In genomic region chr12:77224346-77224745, GRCh38 we compare ENCODE assay signal across 22 cellular contexts.
"Had no signal": no experiment of that assay in that cellular context is flagged by ENCODE, and none has a peak within 500 bp of the region (broad histone marks: within the 10 kb centered on the region; RNA-seq: fewer than 3 reads in every experiment).

No MANE protein-coding gene starts in this region.

- H3K4me1 ChIP-seq: colonic mucosa, esophagus muscularis mucosa, gastrocnemius medialis, left lung, lower lobe of right lung had no signal

- H3K27ac Mint-ChIP-seq: dendritic cell treated with granulocyte-macrophage colony-stimulating factor and Interleukin-4, amounts not matched to agents 40 ng/mL and 50 ng/mL, for 4 days; effector memory CD8-positive, alpha-beta T cell had no signal

- H3K27me3 ChIP-seq: colonic mucosa, esophagus muscularis mucosa, gastrocnemius medialis, left lung had no signal

- H3K4me3 ChIP-seq: colonic mucosa, esophagus muscularis mucosa, gastrocnemius medialis, heart right ventricle, left lung, lower lobe of right lung had no signal

- H3K27me3 Mint-ChIP-seq: dendritic cell treated with granulocyte-macrophage colony-stimulating factor and Interleukin-4, amounts not matched to agents 40 ng/mL and 50 ng/mL, for 4 days; effector memory CD8-positive, alpha-beta T cell had no signal

- H3K36me3 ChIP-seq: colonic mucosa, esophagus muscularis mucosa, gastrocnemius medialis, heart right ventricle, left lung, lower lobe of right lung had no signal

- H3K27ac ChIP-seq: colonic mucosa, esophagus muscularis mucosa, gastrocnemius medialis, heart right ventricle, left lung, lower lobe of right lung had no signal

- H3K4me3 Mint-ChIP-seq: dendritic cell treated with granulocyte-macrophage colony-stimulating factor and Interleukin-4, amounts not matched to agents 40 ng/mL and 50 ng/mL, for 4 days; effector memory CD8-positive, alpha-beta T cell had no signal

- H3K9me3 ChIP-seq: colonic mucosa, esophagus muscularis mucosa, gastrocnemius medialis, heart right ventricle, left lung, lower lobe of right lung had no signal

- DNase-seq: cerebellar nuclear complex; colonic mucosa; cortex of kidney; effector CD8-positive, alpha-beta T cell; effector memory CD8-positive, alpha-beta T cell; foreskin melanocyte; gastrocnemius medialis; glutamatergic neuron; head of caudate nucleus; heart right ventricle; hippocampal formation; left cardiac atrium; left lung; left ventricle myocardium superior; lower lobe of right lung; mesenchymal stem cell; midbrain had no signal

- FAIRE-seq: endothelial cell of umbilical vein, islet of Langerhans, keratinocyte had no signal

- ATAC-seq: effector memory CD8-positive, alpha-beta T cell; gastrocnemius medialis; heart right ventricle; left cardiac atrium; left lung; left ventricle myocardium superior; lower lobe of right lung had no signal
